Comparison of ENCODE assay signal across 11 cellular contexts in the genomic region with DNA sequence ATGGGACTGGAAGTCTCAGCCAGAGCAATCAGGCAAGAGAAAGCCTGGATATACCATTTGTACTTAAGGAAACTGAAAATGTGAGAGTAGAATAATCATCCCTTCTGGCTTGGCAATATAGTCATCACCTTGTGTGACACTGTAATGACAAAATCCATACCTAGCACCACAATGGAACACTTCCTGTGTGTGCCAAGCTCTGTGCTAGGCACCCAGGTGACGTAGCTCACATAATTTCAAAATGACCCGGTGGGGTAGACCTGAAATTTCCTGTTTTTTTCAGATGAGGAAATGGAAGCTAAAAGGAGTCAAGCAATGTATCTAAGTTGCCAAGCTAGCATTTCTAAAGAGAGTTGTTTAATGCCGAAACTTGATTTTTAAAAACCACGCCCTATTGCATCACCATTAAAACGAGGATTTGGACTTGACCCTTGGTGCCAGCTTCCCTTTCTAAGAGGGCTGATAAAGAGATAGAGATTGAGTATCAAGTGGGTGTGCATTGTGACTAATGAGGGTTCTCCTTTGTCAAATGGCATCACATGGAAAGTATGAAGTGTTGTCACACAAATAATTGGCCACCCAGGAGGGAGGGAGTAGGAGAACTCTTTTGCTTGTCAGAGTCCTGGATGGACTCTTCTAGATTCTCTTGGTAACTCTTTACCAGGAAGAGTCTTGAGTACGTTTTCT.
A peak's percentile ranks its signal among the peaks of the same experiment; 100 is the strongest.
DNase-seq lines count a peak whose midpoint lies in the region; ATAC-seq and TF ChIP-seq lines count a peak whose summit lies in the region.
"Had no signal": no experiment of that assay in that cellular context is flagged by ENCODE, and none has a peak within 500 bp of the region (broad histone marks: within the 10 kb centered on the region; RNA-seq: fewer than 3 reads in every experiment).

No MANE protein-coding gene starts in this region.

- H3K4me3 ChIP-seq in Peyer's patch (no peak overlapping the region), psoas muscle (no peak overlapping the region)

- ATAC-seq in psoas muscle (peak; percentile 62 to 84 (median 77)), HG02938 (IDR thresholded peaks at IDR 0.05; ENCODE audit: unreplicated experiment) (no peak)
- no peak for ATAC-seq in stimulated activated naive B cell treated with anti-CD40 and anti-IgM and Interleukin-4, amounts not matched to agents 10 μg/mL and 1 μg/mL and 100 μg/mL, for 72 hours (replicated peaks)

- intact Hi-C loops in psoas muscle (cut with DNase I): loop anchor here in 1 of 2 donors (10.0 kb wide), 1 partner anchor 251 kb away; no protein-coding TSS in a partner anchor

- H3K4me1 Mint-ChIP-seq in stimulated activated naive B cell treated with anti-CD40 and anti-IgM and Interleukin-4, amounts not matched to agents 10 μg/mL and 1 μg/mL and 100 μg/mL, for 72 hours: no peaks in the 10 kb centered on the region

- H3K9me3 ChIP-seq in Peyer's patch: no peaks in the 10 kb centered on the region
- peaks cover 5% of the 10 kb centered on the region for H3K9me3 ChIP-seq in psoas muscle

- no peaks in the 10 kb centered on the region for H3K27me3 ChIP-seq in Peyer's patch
- no peaks in the 10 kb centered on the region for H3K27me3 ChIP-seq in psoas muscle (ENCODE audit: insufficient read depth in 3 of 3, low read length in 2 of 3)

- H3K27ac Mint-ChIP-seq in stimulated activated naive B cell treated with anti-CD40 and anti-IgM and Interleukin-4, amounts not matched to agents 10 μg/mL and 1 μg/mL and 100 μg/mL, for 72 hours: no peak overlapping the region

- H3K4me1 ChIP-seq in Peyer's patch: no peaks in the 10 kb centered on the region
- H3K4me1 ChIP-seq in psoas muscle: peaks cover 8% of the 10 kb centered on the region

- 43 to 46% (median 43%) methylated on average over 6 of the region's 6 CpGs for WGBS in psoas muscle, 3 donors

- H3K36me3 Mint-ChIP-seq in stimulated activated naive B cell treated with anti-CD40 and anti-IgM and Interleukin-4, amounts not matched to agents 10 μg/mL and 1 μg/mL and 100 μg/mL, for 72 hours: no peaks in the 10 kb centered on the region

- TF ChIP-seq CTCF in AG09319 (IDR thresholded peaks at IDR 0.05; ENCODE audit: low read depth, low read length) (no peak), Peyer's patch (IDR thresholded peaks at IDR 0.05) (no peak), psoas muscle (IDR thresholded peaks at IDR 0.05) (no peak)

- no peak for TF ChIP-seq POLR2A in Peyer's patch (IDR thresholded peaks at IDR 0.05)

- H3K27ac ChIP-seq in Peyer's patch (peak overlapping the region; percentile 2 to 64 (median 18)), psoas muscle (peak overlapping the region; percentile 50)
- H3K27ac ChIP-seq: VCaP had no signal

- H3K36me3 ChIP-seq in Peyer's patch (no peaks in the 10 kb centered on the region), psoas muscle (ENCODE audit: insufficient read depth in 1 of 2, low read depth in 1 of 2) (no peaks in the 10 kb centered on the region)

- peaks cover 1 to 7% of the 10 kb centered on the region in 2 donors for H3K9me3 Mint-ChIP-seq in stimulated activated naive B cell treated with anti-CD40 and anti-IgM and Interleukin-4, amounts not matched to agents 10 μg/mL and 1 μg/mL and 100 μg/mL, for 72 hours

- DNase-seq in AG09319 (ENCODE audit: extremely low read depth, low read depth): peak; percentile 30
- no peak for DNase-seq in Peyer's patch
- peak; percentile 60 for DNase-seq in fibroblast of the conjunctiva (ENCODE audit: low read depth)
- DNase-seq in psoas muscle: no peak
- DNase-seq in stimulated activated naive B cell treated with anti-CD40 and anti-IgM and Interleukin-4, amounts not matched to agents 10 μg/mL and 1 μg/mL and 100 μg/mL, for 72 hours: no peak
- no peak for DNase-seq in KG1 (lab: John Stamatoyannopoulos, UW)
- DNase-seq in UCSD-AML1 (lab: John Stamatoyannopoulos, UW; ENCODE audit: unreplicated experiment): no peak
- DNase-seq: C1 segment of cervical spinal cord, caudate nucleus had no signal

- H3K27me3 Mint-ChIP-seq in stimulated activated naive B cell treated with anti-CD40 and anti-IgM and Interleukin-4, amounts not matched to agents 10 μg/mL and 1 μg/mL and 100 μg/mL, for 72 hours: no peaks in the 10 kb centered on the region

- no peak overlapping the region for H3K4me3 Mint-ChIP-seq in stimulated activated naive B cell treated with anti-CD40 and anti-IgM and Interleukin-4, amounts not matched to agents 10 μg/mL and 1 μg/mL and 100 μg/mL, for 72 hours

Comparison
In these comparisons a context has a peak if more than half of its experiments do, and no peak if none do; other contexts are left out.
1. DNase-seq: peak in AG09319 (single experiment) and fibroblast of the conjunctiva (single experiment); none in Peyer's patch (0 of 3), psoas muscle (0 of 2), stimulated activated naive B cell treated with anti-CD40 and anti-IgM and Interleukin-4, amounts not matched to agents 10 μg/mL and 1 μg/mL and 100 μg/mL, for 72 hours (single experiment), KG1 (single experiment) and UCSD-AML1 (single experiment).
2. ATAC-seq: peak in psoas muscle (4 of 4); none in HG02938 (single experiment) and stimulated activated naive B cell treated with anti-CD40 and anti-IgM and Interleukin-4, amounts not matched to agents 10 μg/mL and 1 μg/mL and 100 μg/mL, for 72 hours (0 of 2).